In genomic region chr5:437281-437771, GRCh38 we compare ENCODE assay signal across 1 cellular context.
TF ChIP-seq lines count a peak whose summit lies in the region.

No MANE protein-coding gene starts in this region.

TF ChIP-seq in SK-N-SH treated with all-trans-retinoic acid at 6 μM for 48 hours, 23 proteins besides CTCF, POLR2A, EP300 and RAD21 (continued from another document):
- no peak for TF ChIP-seq ZFP30 (CRISPR knock-in tag; IDR thresholded peaks at IDR 0.05)
- TF ChIP-seq, protein P1, sequence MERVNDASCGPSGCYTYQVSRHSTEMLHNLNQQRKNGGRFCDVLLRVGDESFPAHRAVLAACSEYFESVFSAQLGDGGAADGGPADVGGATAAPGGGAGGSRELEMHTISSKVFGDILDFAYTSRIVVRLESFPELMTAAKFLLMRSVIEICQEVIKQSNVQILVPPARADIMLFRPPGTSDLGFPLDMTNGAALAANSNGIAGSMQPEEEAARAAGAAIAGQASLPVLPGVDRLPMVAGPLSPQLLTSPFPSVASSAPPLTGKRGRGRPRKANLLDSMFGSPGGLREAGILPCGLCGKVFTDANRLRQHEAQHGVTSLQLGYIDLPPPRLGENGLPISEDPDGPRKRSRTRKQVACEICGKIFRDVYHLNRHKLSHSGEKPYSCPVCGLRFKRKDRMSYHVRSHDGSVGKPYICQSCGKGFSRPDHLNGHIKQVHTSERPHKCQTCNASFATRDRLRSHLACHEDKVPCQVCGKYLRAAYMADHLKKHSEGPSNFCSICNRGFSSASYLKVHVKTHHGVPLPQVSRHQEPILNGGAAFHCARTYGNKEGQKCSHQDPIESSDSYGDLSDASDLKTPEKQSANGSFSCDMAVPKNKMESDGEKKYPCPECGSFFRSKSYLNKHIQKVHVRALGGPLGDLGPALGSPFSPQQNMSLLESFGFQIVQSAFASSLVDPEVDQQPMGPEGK (CRISPR knock-in tag; IDR thresholded peaks at IDR 0.05; ENCODE audit: borderline replicate concordance), result no peak
- TF ChIP-seq, protein P2, sequence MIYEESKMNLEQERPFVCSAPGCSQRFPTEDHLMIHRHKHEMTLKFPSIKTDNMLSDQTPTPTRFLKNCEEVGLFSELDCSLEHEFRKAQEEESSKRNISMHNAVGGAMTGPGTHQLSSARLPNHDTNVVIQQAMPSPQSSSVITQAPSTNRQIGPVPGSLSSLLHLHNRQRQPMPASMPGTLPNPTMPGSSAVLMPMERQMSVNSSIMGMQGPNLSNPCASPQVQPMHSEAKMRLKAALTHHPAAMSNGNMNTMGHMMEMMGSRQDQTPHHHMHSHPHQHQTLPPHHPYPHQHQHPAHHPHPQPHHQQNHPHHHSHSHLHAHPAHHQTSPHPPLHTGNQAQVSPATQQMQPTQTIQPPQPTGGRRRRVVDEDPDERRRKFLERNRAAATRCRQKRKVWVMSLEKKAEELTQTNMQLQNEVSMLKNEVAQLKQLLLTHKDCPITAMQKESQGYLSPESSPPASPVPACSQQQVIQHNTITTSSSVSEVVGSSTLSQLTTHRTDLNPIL (CRISPR knock-in tag; IDR thresholded peaks at IDR 0.05; ENCODE audit: low read depth), result no peak
- no peak for TF ChIP-seq ZC3H10 (CRISPR knock-in tag; IDR thresholded peaks at IDR 0.05)
- TF ChIP-seq, protein P3, sequence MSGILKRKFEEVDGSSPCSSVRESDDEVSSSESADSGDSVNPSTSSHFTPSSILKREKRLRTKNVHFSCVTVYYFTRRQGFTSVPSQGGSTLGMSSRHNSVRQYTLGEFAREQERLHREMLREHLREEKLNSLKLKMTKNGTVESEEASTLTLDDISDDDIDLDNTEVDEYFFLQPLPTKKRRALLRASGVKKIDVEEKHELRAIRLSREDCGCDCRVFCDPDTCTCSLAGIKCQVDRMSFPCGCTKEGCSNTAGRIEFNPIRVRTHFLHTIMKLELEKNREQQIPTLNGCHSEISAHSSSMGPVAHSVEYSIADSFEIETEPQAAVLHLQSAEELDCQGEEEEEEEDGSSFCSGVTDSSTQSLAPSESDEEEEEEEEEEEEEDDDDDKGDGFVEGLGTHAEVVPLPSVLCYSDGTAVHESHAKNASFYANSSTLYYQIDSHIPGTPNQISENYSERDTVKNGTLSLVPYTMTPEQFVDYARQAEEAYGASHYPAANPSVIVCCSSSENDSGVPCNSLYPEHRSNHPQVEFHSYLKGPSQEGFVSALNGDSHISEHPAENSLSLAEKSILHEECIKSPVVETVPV (CRISPR knock-in tag; IDR thresholded peaks at IDR 0.05), result no peak
- no peak for TF ChIP-seq ZNF70 (CRISPR knock-in tag; IDR thresholded peaks at IDR 0.05)
- no peak for TF ChIP-seq PPARA (CRISPR knock-in tag; IDR thresholded peaks at IDR 0.05; ENCODE audit: borderline replicate concordance)
- TF ChIP-seq ZNF565 (CRISPR knock-in tag; conservative IDR thresholded peaks at IDR 0.05; ENCODE audit: low read depth), result no peak
- TF ChIP-seq ZNF8 (CRISPR knock-in tag; IDR thresholded peaks at IDR 0.05), result no peak
- no peak for TF ChIP-seq RARB (CRISPR knock-in tag; IDR thresholded peaks at IDR 0.05)
- no peak for TF ChIP-seq GLIS3 (CRISPR knock-in tag; IDR thresholded peaks at IDR 0.05)
- TF ChIP-seq ISL1 (CRISPR knock-in tag; IDR thresholded peaks at IDR 0.05), result no peak
TF ChIP-seq in SK-N-SH treated with all-trans-retinoic acid at 6 μM for 48 hours: peak in this region for 0.
